1 cellular context compared by ENCODE assay signal in the genomic region with DNA sequence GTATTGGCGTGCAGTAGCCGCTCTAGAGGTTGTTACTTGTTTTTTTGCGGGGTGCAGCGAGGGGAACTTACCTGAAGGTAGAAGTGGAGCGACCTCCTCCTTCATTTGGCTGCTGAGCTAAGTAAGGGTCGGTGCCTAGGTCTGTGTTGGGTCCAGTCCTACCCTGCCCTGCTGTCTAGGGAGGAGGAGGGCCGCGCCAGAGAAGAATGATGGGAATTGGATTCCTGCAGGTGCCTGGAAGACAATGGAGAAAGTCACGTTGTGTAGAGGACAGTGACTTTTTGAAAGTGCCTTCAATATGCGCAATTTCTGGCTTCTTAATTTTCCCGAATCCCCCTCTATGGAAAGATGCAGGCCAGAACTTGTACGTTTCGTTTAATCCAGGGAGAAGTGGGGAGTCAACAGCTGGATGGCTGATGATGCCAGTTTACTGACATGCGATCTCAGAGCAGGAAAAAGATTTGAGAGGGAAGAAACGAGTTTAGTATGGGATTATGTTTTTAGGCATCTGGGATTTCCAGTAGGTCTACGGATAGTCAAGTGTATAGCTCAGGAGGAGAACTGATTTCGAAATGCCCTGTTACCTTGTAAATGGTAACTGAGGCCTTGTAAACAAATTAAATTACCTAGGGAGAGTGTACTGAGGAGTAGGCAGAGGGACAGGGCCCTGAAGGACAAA.
TF ChIP-seq lines count a peak whose summit lies in the region.

No MANE protein-coding gene starts in this region.

TF ChIP-seq in K562, 482 proteins besides CTCF, POLR2A, EP300 and RAD21 (continued from another document):
- TF ChIP-seq XRCC5 (IDR thresholded peaks at IDR 0.05; ENCODE audit: low read depth, low read length) (no peak), ZNF699 (CRISPR knock-in tag; IDR thresholded peaks at IDR 0.05; ENCODE audit: insufficient replicate concordance) (no peak), ZEB2 (IDR thresholded peaks at IDR 0.05) (0 out of 2 replicates have a peak, but pooled peaks have one; percentile 28), HDAC1 (IDR thresholded peaks at IDR 0.05) (0 out of 4 replicates have a peak, but pooled peaks of 1 of the 2 experiments have one; percentile 15), ZNF830 (CRISPR knock-in tag; IDR thresholded peaks at IDR 0.05) (no peak), FOSL1 (tag; conservative IDR thresholded peaks at IDR 0.05) (0 out of 2 replicates have a peak, but pooled peaks have one; percentile 12), POLR2G (IDR thresholded peaks at IDR 0.05; ENCODE audit: low read depth, low read length) (no peak), MAFK (IDR thresholded peaks at IDR 0.05; ENCODE audit: low read length) (no peak)
- TF ChIP-seq, protein P1, sequence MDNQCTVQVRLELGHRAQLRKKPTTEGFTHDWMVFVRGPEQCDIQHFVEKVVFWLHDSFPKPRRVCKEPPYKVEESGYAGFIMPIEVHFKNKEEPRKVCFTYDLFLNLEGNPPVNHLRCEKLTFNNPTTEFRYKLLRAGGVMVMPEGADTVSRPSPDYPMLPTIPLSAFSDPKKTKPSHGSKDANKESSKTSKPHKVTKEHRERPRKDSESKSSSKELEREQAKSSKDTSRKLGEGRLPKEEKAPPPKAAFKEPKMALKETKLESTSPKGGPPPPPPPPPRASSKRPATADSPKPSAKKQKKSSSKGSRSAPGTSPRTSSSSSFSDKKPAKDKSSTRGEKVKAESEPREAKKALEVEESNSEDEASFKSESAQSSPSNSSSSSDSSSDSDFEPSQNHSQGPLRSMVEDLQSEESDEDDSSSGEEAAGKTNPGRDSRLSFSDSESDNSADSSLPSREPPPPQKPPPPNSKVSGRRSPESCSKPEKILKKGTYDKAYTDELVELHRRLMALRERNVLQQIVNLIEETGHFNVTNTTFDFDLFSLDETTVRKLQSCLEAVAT (IDR thresholded peaks at IDR 0.05), result 0 out of 4 replicates have a peak, but pooled peaks of 1 of the 2 experiments have one; percentile 10
- TF ChIP-seq, protein P2, sequence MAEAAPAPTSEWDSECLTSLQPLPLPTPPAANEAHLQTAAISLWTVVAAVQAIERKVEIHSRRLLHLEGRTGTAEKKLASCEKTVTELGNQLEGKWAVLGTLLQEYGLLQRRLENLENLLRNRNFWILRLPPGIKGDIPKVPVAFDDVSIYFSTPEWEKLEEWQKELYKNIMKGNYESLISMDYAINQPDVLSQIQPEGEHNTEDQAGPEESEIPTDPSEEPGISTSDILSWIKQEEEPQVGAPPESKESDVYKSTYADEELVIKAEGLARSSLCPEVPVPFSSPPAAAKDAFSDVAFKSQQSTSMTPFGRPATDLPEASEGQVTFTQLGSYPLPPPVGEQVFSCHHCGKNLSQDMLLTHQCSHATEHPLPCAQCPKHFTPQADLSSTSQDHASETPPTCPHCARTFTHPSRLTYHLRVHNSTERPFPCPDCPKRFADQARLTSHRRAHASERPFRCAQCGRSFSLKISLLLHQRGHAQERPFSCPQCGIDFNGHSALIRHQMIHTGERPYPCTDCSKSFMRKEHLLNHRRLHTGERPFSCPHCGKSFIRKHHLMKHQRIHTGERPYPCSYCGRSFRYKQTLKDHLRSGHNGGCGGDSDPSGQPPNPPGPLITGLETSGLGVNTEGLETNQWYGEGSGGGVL (CRISPR knock-in tag; IDR thresholded peaks at IDR 0.05), result no peak
